In genomic region chr2:27606611-27607010, GRCh38 we compare ENCODE assay signal across 20 cellular contexts. TPM values are rescaled to one million over a fixed set of nuclear protein-coding genes. Genes with fewer than 3 reads are reported as not detected.
A peak's percentile ranks its signal among the peaks of the same experiment; 100 is the strongest.
DNase-seq lines count a peak whose midpoint lies in the region; ATAC-seq, FAIRE-seq and TF ChIP-seq lines count a peak whose summit lies in the region.
"Had no signal": no experiment of that assay in that cellular context is flagged by ENCODE, and none has a peak within 500 bp of the region (broad histone marks: within the 10 kb centered on the region; RNA-seq: fewer than 3 reads in every experiment).

No MANE protein-coding gene starts in this region.

- TF ChIP-seq CTCF in brain microvascular endothelial cell (IDR thresholded peaks at IDR 0.05; ENCODE audit: low read depth, low read length, missing control alignments): no peak
- TF ChIP-seq CTCF in sigmoid colon (IDR thresholded peaks at IDR 0.05): no peak

- no peak overlapping the region for H3K4me3 Mint-ChIP-seq in activated T-cell treated with anti-CD3 and anti-CD28 coated beads, Interleukin-2, amount 50 U/mL, for 24 hours

- no peak for ATAC-seq in HG03025 (IDR thresholded peaks at IDR 0.05; ENCODE audit: low FRiP score, unreplicated experiment)
- no peak for ATAC-seq in GM18519 (IDR thresholded peaks at IDR 0.05; ENCODE audit: low FRiP score, unreplicated experiment)
- ATAC-seq: HCT116 had no signal

- H3K4me1 ChIP-seq in sigmoid colon: no peaks in the 10 kb centered on the region

- DNase-seq in activated T-cell treated with anti-CD3 and anti-CD28 coated beads, Interleukin-2, amount 50 U/mL, for 24 hours: no peak
- DNase-seq in activated T-cell treated with anti-CD3 and anti-CD28 coated beads for 4 hours (no peak), brain microvascular endothelial cell (peak; percentile 84), kidney glomerular epithelial cell (lab: John Stamatoyannopoulos, UW) (peak; percentile 6), urothelium cell line (ENCODE audit: low spot score) (no peak), sigmoid colon (no peak)
- DNase-seq: 8988T, COR-L47, DMS153, KBM-7, MG63, NCI-H1092 treated with DMSO at 0.1 percent for 48 hours, NCI-H187 treated with DMSO at 0.1 percent for 48 hours, SHP77 had no signal

- no peak for TF ChIP-seq POLR2A in sigmoid colon (IDR thresholded peaks at IDR 0.05)

- peak overlapping the region; percentile 66 for H3K27ac Mint-ChIP-seq in activated T-cell treated with anti-CD3 and anti-CD28 coated beads, Interleukin-2, amount 50 U/mL, for 24 hours

- no peaks in the 10 kb centered on the region for H3K9me3 Mint-ChIP-seq in activated T-cell treated with anti-CD3 and anti-CD28 coated beads, Interleukin-2, amount 50 U/mL, for 24 hours

- H3K4me3 ChIP-seq in brain microvascular endothelial cell (ENCODE audit: low read depth, low read length): no peak overlapping the region
- no peak overlapping the region for H3K4me3 ChIP-seq in sigmoid colon
- H3K4me3 ChIP-seq: MG63 had no signal

- H3K36me3 Mint-ChIP-seq in activated T-cell treated with anti-CD3 and anti-CD28 coated beads, Interleukin-2, amount 50 U/mL, for 24 hours (ENCODE audit: low read depth): peaks cover 81% of the 10 kb centered on the region

- peaks cover 6% of the 10 kb centered on the region for H3K4me1 Mint-ChIP-seq in activated T-cell treated with anti-CD3 and anti-CD28 coated beads, Interleukin-2, amount 50 U/mL, for 24 hours (ENCODE audit: low read depth)

- H3K27me3 Mint-ChIP-seq in activated T-cell treated with anti-CD3 and anti-CD28 coated beads, Interleukin-2, amount 50 U/mL, for 24 hours: no peaks in the 10 kb centered on the region

- intact Hi-C loops in sigmoid colon (cut with DNase I): no loop called here

- TF ChIP-seq EP300 in sigmoid colon (IDR thresholded peaks at IDR 0.05): no peak

- in situ Hi-C loops in brain microvascular endothelial cell (cut with HindIII; ENCODE audit: low pct_ligation_motif_present, low sequenced_read_pairs): no loop called here

- 92 to 95% methylated on average over 2 of the region's 2 CpGs for WGBS in sigmoid colon, 2 donors

- H3K27me3 ChIP-seq in brain microvascular endothelial cell (replicated peaks) (no peaks in the 10 kb centered on the region), sigmoid colon (no peaks in the 10 kb centered on the region)
- H3K27me3 ChIP-seq: MG63 had no signal

- FAIRE-seq in urothelium cell line (lab: Jason Lieb, UNC): no peak
- FAIRE-seq: RCC 7860 had no signal

- H3K36me3 ChIP-seq in brain microvascular endothelial cell (replicated peaks) (peaks cover 38% of the 10 kb centered on the region), sigmoid colon (peaks cover 22 to 94% (median 28%) of the 10 kb centered on the region in 4 donors)

- no peaks in the 10 kb centered on the region for H3K9me3 ChIP-seq in sigmoid colon
- H3K9me3 ChIP-seq: MG63 had no signal

- H3K27ac ChIP-seq in brain microvascular endothelial cell (peak overlapping the region; percentile 47), sigmoid colon (no peak overlapping the region)
- H3K27ac ChIP-seq: C4-2B, HL-60 had no signal

RNA-seq across cellular contexts. Expression of gene CCDC121, which starts 22.2 kb away (rescaled TPM):
- total RNA-seq in sigmoid colon: 1 to 10 TPM; 3.8 to 8.6 (median 8.0) TPM
- 1 to 10 TPM; 1.6 to 2.4 (median 1.7) TPM for polyA plus RNA-seq in sigmoid colon

RNA-seq across cellular contexts. Expression of gene GPN1, which starts 22.2 kb away (rescaled TPM):
- 10 to 100 TPM; 15.2 to 24.4 (median 21.0) TPM for total RNA-seq in sigmoid colon
- 10 to 100 TPM; 28.0 to 31.2 (median 31.0) TPM for polyA plus RNA-seq in sigmoid colon

RNA-seq across cellular contexts. Expression of gene ZNF512, which starts 23.8 kb away (rescaled TPM):
- 10 to 100 TPM; 30.7 to 44.3 (median 39.4) TPM for total RNA-seq in sigmoid colon
- 10 to 100 TPM in 1 of 3 donors, 1 to 10 TPM in 2; 3.9 to 13.8 (median 6.6) TPM for polyA plus RNA-seq in sigmoid colon

RNA-seq across cellular contexts. Expression of gene SUPT7L, which starts 56.8 kb away (rescaled TPM):
- total RNA-seq in sigmoid colon: 10 to 100 TPM; 19.0 to 27.1 (median 22.5) TPM
- 10 to 100 TPM in 1 of 3 donors, 1 to 10 TPM in 2; 7.2 to 22.8 (median 8.4) TPM for polyA plus RNA-seq in sigmoid colon

RNA-seq across cellular contexts. Expression of gene SLC4A1AP, which starts 57.1 kb away (rescaled TPM):
- 10 to 100 TPM; 16.0 to 21.4 (median 18.6) TPM for total RNA-seq in sigmoid colon
- 10 to 100 TPM; 10.2 to 15.7 (median 11.3) TPM for polyA plus RNA-seq in sigmoid colon

Comparison
In these comparisons a context has a peak if more than half of its experiments do, and no peak if none do; other contexts are left out.
1. DNase-seq: peak in brain microvascular endothelial cell (single experiment) and kidney glomerular epithelial cell (single experiment); none in activated T-cell treated with anti-CD3 and anti-CD28 coated beads, Interleukin-2, amount 50 U/mL, for 24 hours (single experiment), activated T-cell treated with anti-CD3 and anti-CD28 coated beads for 4 hours (single experiment), urothelium cell line (single experiment) and sigmoid colon (single experiment).